1 cellular context compared by ENCODE assay signal in genomic region chr6:126312013-126312665, GRCh38.
A peak's percentile ranks its signal among the peaks of the same experiment; 100 is the strongest.
TF ChIP-seq lines count a peak whose summit lies in the region.

No MANE protein-coding gene starts in this region.

TF ChIP-seq in GM12878, 131 proteins besides CTCF, POLR2A, EP300 and RAD21 (continued from another document):
- TF ChIP-seq PBX3 (IDR thresholded peaks at IDR 0.05; ENCODE audit: insufficient replicate concordance, low read depth, low read length) (no peak), SMC3 (IDR thresholded peaks at IDR 0.05; ENCODE audit: borderline replicate concordance, low read length) (peak; percentile 20; the same call in 1 of the 2 replicates)
